In the genomic region with DNA sequence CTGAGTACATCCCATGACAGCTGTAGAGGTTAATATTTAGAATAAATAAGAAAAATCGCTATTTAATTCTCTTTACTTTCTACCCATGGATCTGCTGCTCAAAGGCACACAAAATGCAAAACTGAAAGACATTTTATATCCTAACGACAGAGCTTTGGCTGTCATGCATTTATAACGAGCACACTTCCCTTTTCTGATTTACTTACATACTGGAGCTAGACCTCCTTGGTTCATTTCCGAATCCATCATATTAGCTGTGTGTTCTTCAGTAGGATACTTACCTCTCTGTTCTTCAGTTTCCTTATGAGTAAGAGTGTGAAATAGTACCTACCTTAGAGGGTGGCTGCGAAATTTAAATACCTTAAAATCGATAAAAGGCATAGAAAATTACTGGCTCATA, we compare ENCODE assay signal across 1 cellular context.
A peak's percentile ranks its signal among the peaks of the same experiment; 100 is the strongest.
TF ChIP-seq lines count a peak whose summit lies in the region.

No MANE protein-coding gene starts in this region.

TF ChIP-seq in K562, 482 proteins besides CTCF, POLR2A, EP300 and RAD21:
- TF ChIP-seq SPI1 (IDR thresholded peaks at IDR 0.05; ENCODE audit: borderline replicate concordance, low read depth, low read length) (peak; percentile 45; the same call in 1 of the 2 replicates), RBM25 (IDR thresholded peaks at IDR 0.05; ENCODE audit: low read depth, low read length, severe bottlenecking) (peak; percentile 76), HDGF (IDR thresholded peaks at IDR 0.05) (no peak)
TF ChIP-seq in K562: peak in this region for 2.
